37 cellular contexts compared by ENCODE assay signal in genomic region chr22:25896592-25896991, GRCh38.
"Had no signal": no experiment of that assay in that cellular context is flagged by ENCODE, and none has a peak within 500 bp of the region (broad histone marks: within the 10 kb centered on the region; RNA-seq: fewer than 3 reads in every experiment).

No MANE protein-coding gene starts in this region.

- ATAC-seq: activated naive CD4-positive, alpha-beta T cell treated with anti-CD3 and anti-CD28 coated beads, Interleukin-2, amount 50 U/mL, for 72 hours; activated naive CD8-positive, alpha-beta T cell treated with anti-CD3 and anti-CD28 coated beads, Interleukin-2, amount 50 U/mL, for 24 hours; activated T-cell treated with anti-CD3 and anti-CD28 coated beads, Interleukin-2, amount 50 U/mL, for 4 hours; activated T-cell treated with anti-CD3 and anti-CD28 coated beads, Interleukin-2, amount 50 U/mL, for 72 hours; activated T-helper 17 cell treated with anti-CD3 and anti-CD28 coated beads, Interleukin-2, amount 50 U/mL, for 72 hours; body of pancreas had no signal

- H3K27ac ChIP-seq: adrenal gland, ascending aorta, body of pancreas, brain microvascular endothelial cell, breast epithelium, cardiac muscle cell had no signal

- H3K36me3 Mint-ChIP-seq: activated naive CD4-positive, alpha-beta T cell treated with anti-CD3 and anti-CD28 coated beads, Interleukin-2, amount 10 ng/mL, durations not matched to agents 7 days and 5 days; activated naive CD4-positive, alpha-beta T cell treated with anti-CD3 and anti-CD28 coated beads, Interleukin-2, amount 50 U/mL, for 24 hours; activated naive CD4-positive, alpha-beta T cell treated with anti-CD3 and anti-CD28 coated beads, Interleukin-2, amount 50 U/mL, for 72 hours; activated naive CD8-positive, alpha-beta T cell; activated naive CD8-positive, alpha-beta T cell treated with anti-CD3 and anti-CD28 coated beads for 36 hours; activated naive CD8-positive, alpha-beta T cell treated with anti-CD3 and anti-CD28 coated beads, Interleukin-2, amount 10 ng/mL, durations not matched to agents 7 days and 5 days; brain had no signal

- DNase-seq: activated effector memory CD4-positive, alpha-beta T cell treated with anti-CD3 and anti-CD28 coated beads, Interleukin-2, amount 50 U/mL, for 16 hours; activated effector memory CD4-positive, alpha-beta T cell treated with Interleukin-2 at 50 U/mL for 16 hours; activated gamma-delta T cell; activated gamma-delta T cell treated with Interleukin-2 at 50 U/mL for 16 hours; activated naive CD4-positive, alpha-beta T cell; activated naive CD4-positive, alpha-beta T cell treated with anti-CD3 and anti-CD28 coated beads, Interleukin-2, amount 10 ng/mL, durations not matched to agents 7 days and 5 days; activated naive CD4-positive, alpha-beta T cell treated with anti-CD3 and anti-CD28 coated beads, Interleukin-2, amount 50 U/mL, for 16 hours; activated naive CD4-positive, alpha-beta T cell treated with Interleukin-2 at 50 U/mL for 16 hours; activated naive CD8-positive, alpha-beta T cell treated with anti-CD3 and anti-CD28 coated beads for 36 hours; activated naive CD8-positive, alpha-beta T cell treated with anti-CD3 and anti-CD28 coated beads, Interleukin-2, amount 10 ng/mL, durations not matched to agents 7 days and 5 days; activated naive CD8-positive, alpha-beta T cell treated with anti-CD3 and anti-CD28 coated beads, Interleukin-2, amount 50 U/mL, for 24 hours; activated T-cell treated with anti-CD3 and anti-CD28 coated beads, Interleukin-2, amount 50 U/mL, for 24 hours; activated T-cell treated with anti-CD3 and anti-CD28 coated beads, Interleukin-2, amount 50 U/mL, for 4 hours; activated T-cell treated with anti-CD3 and anti-CD28 coated beads, Interleukin-2, amount 50 U/mL, for 48 hours; activated T-cell treated with anti-CD3 and anti-CD28 coated beads, Interleukin-2, amount 50 U/mL, for 72 hours; adrenal gland; amniotic stem cell; amygdala; anterior cingulate cortex; aorta; body of pancreas; brain microvascular endothelial cell; caudate nucleus; central memory CD4-positive, alpha-beta T cell; cerebellar nuclear complex had no signal

- H3K4me1 Mint-ChIP-seq: activated naive CD4-positive, alpha-beta T cell treated with anti-CD3 and anti-CD28 coated beads, Interleukin-2, amount 10 ng/mL, durations not matched to agents 7 days and 5 days; activated naive CD4-positive, alpha-beta T cell treated with anti-CD3 and anti-CD28 coated beads, Interleukin-2, amount 50 U/mL, for 24 hours; activated naive CD8-positive, alpha-beta T cell treated with anti-CD3 and anti-CD28 coated beads for 36 hours; activated naive CD8-positive, alpha-beta T cell treated with anti-CD3 and anti-CD28 coated beads, Interleukin-2, amount 10 ng/mL, durations not matched to agents 7 days and 5 days; activated naive CD8-positive, alpha-beta T cell treated with anti-CD3 and anti-CD28 coated beads, Interleukin-2, amount 50 U/mL, for 24 hours; activated T-helper 17 cell treated with anti-CD3 and anti-CD28 coated beads, Interleukin-2, amount 50 U/mL, for 72 hours; brain; central memory CD8-positive, alpha-beta T cell had no signal

- H3K4me3 Mint-ChIP-seq: activated naive CD4-positive, alpha-beta T cell treated with anti-CD3 and anti-CD28 coated beads for 36 hours; activated naive CD4-positive, alpha-beta T cell treated with anti-CD3 and anti-CD28 coated beads, Interleukin-2, amount 10 ng/mL, durations not matched to agents 7 days and 5 days; activated naive CD4-positive, alpha-beta T cell treated with anti-CD3 and anti-CD28 coated beads, Interleukin-2, amount 50 U/mL, for 24 hours; activated naive CD8-positive, alpha-beta T cell; activated naive CD8-positive, alpha-beta T cell treated with anti-CD3 and anti-CD28 coated beads for 36 hours; activated naive CD8-positive, alpha-beta T cell treated with anti-CD3 and anti-CD28 coated beads, Interleukin-2, amount 10 ng/mL, durations not matched to agents 7 days and 5 days; activated naive CD8-positive, alpha-beta T cell treated with anti-CD3 and anti-CD28 coated beads, Interleukin-2, amount 50 U/mL, for 24 hours; activated T-cell treated with anti-CD3 and anti-CD28 coated beads, Interleukin-2, amount 50 U/mL, for 24 hours; activated T-cell treated with anti-CD3 and anti-CD28 coated beads, Interleukin-2, amount 50 U/mL, for 4 hours; activated T-cell treated with anti-CD3 and anti-CD28 coated beads, Interleukin-2, amount 50 U/mL, for 72 hours; activated T-helper 1 cell treated with anti-CD3 and anti-CD28 coated beads, Interleukin-12 subunit alpha, Interleukin-12 subunit beta, Interleukin-2, Interleukin-4 antibody, amounts not matched to agents 30 ng/mL and 10 ng/mL and 1 ng/mL, durations not matched to agents 14 hours and 24 hours and 36 hours; activated T-helper 17 cell treated with anti-CD3 and anti-CD28 coated beads, Interleukin-2, amount 50 U/mL, for 72 hours; brain; central memory CD8-positive, alpha-beta T cell had no signal

- H3K9me3 ChIP-seq: adrenal gland, ascending aorta, body of pancreas had no signal

- H3K27ac Mint-ChIP-seq: activated naive CD4-positive, alpha-beta T cell treated with anti-CD3 and anti-CD28 coated beads for 36 hours; activated naive CD4-positive, alpha-beta T cell treated with anti-CD3 and anti-CD28 coated beads, Interleukin-2, amount 10 ng/mL, durations not matched to agents 7 days and 5 days; activated naive CD4-positive, alpha-beta T cell treated with anti-CD3 and anti-CD28 coated beads, Interleukin-2, amount 50 U/mL, for 24 hours; activated naive CD4-positive, alpha-beta T cell treated with anti-CD3 and anti-CD28 coated beads, Interleukin-2, amount 50 U/mL, for 72 hours; activated naive CD8-positive, alpha-beta T cell; activated naive CD8-positive, alpha-beta T cell treated with anti-CD3 and anti-CD28 coated beads for 36 hours; activated naive CD8-positive, alpha-beta T cell treated with anti-CD3 and anti-CD28 coated beads, Interleukin-2, amount 10 ng/mL, durations not matched to agents 7 days and 5 days; activated naive CD8-positive, alpha-beta T cell treated with anti-CD3 and anti-CD28 coated beads, Interleukin-2, amount 50 U/mL, for 24 hours; activated T-cell treated with anti-CD3 and anti-CD28 coated beads, Interleukin-2, amount 50 U/mL, for 24 hours; activated T-cell treated with anti-CD3 and anti-CD28 coated beads, Interleukin-2, amount 50 U/mL, for 72 hours; activated T-helper 1 cell treated with anti-CD3 and anti-CD28 coated beads, Interleukin-12 subunit alpha, Interleukin-12 subunit beta, Interleukin-2, Interleukin-4 antibody, amounts not matched to agents 30 ng/mL and 10 ng/mL and 1 ng/mL, durations not matched to agents 14 hours and 24 hours and 36 hours; activated T-helper 17 cell treated with anti-CD3 and anti-CD28 coated beads, Interleukin-2, amount 50 U/mL, for 72 hours; activated T-helper 2 cell treated with anti-CD3 and anti-CD28 coated beads, Interferon-gamma antibody, Interleukin-2, Interleukin-4, amounts not matched to agents 10 μg/mL and 5 μg/mL and 100 μg/mL, durations not matched to agents 14 hours and 24 hours and 36 hours; brain had no signal

- H3K4me3 ChIP-seq: adrenal gland, ascending aorta, body of pancreas, breast epithelium, cardiac muscle cell had no signal

- H3K4me1 ChIP-seq: adrenal gland, ascending aorta, body of pancreas, breast epithelium had no signal

- H3K36me3 ChIP-seq: adrenal gland, brain microvascular endothelial cell, breast epithelium had no signal

- H3K9me3 Mint-ChIP-seq: activated naive CD4-positive, alpha-beta T cell treated with anti-CD3 and anti-CD28 coated beads for 36 hours; activated naive CD4-positive, alpha-beta T cell treated with anti-CD3 and anti-CD28 coated beads, Interleukin-2, amount 10 ng/mL, durations not matched to agents 7 days and 5 days; activated naive CD4-positive, alpha-beta T cell treated with anti-CD3 and anti-CD28 coated beads, Interleukin-2, amount 50 U/mL, for 24 hours; activated naive CD4-positive, alpha-beta T cell treated with anti-CD3 and anti-CD28 coated beads, Interleukin-2, amount 50 U/mL, for 72 hours; activated naive CD8-positive, alpha-beta T cell treated with anti-CD3 and anti-CD28 coated beads for 36 hours; activated naive CD8-positive, alpha-beta T cell treated with anti-CD3 and anti-CD28 coated beads, Interleukin-2, amount 10 ng/mL, durations not matched to agents 7 days and 5 days; activated naive CD8-positive, alpha-beta T cell treated with anti-CD3 and anti-CD28 coated beads, Interleukin-2, amount 50 U/mL, for 24 hours; activated T-cell treated with anti-CD3 and anti-CD28 coated beads, Interleukin-2, amount 50 U/mL, for 24 hours; activated T-cell treated with anti-CD3 and anti-CD28 coated beads, Interleukin-2, amount 50 U/mL, for 4 hours; activated T-cell treated with anti-CD3 and anti-CD28 coated beads, Interleukin-2, amount 50 U/mL, for 72 hours; activated T-helper 1 cell treated with anti-CD3 and anti-CD28 coated beads, Interleukin-12 subunit alpha, Interleukin-12 subunit beta, Interleukin-2, Interleukin-4 antibody, amounts not matched to agents 30 ng/mL and 10 ng/mL and 1 ng/mL, durations not matched to agents 14 hours and 24 hours and 36 hours; activated T-helper 17 cell treated with anti-CD3 and anti-CD28 coated beads, Interleukin-2, amount 50 U/mL, for 72 hours; activated T-helper 2 cell treated with anti-CD3 and anti-CD28 coated beads, Interferon-gamma antibody, Interleukin-2, Interleukin-4, amounts not matched to agents 10 μg/mL and 5 μg/mL and 100 μg/mL, durations not matched to agents 14 hours and 24 hours and 36 hours; central memory CD8-positive, alpha-beta T cell had no signal

- H3K27me3 ChIP-seq: adrenal gland, ascending aorta, body of pancreas, brain microvascular endothelial cell, breast epithelium, cardiac muscle cell had no signal
